In genomic region chr9:73107489-73108069, GRCh38 we compare ENCODE assay signal across 8 cellular contexts. TPM values are rescaled to one million over a fixed set of nuclear protein-coding genes. Genes with fewer than 3 reads are reported as not detected.
DNase-seq lines count a peak whose midpoint lies in the region; ATAC-seq, FAIRE-seq and TF ChIP-seq lines count a peak whose summit lies in the region.
"Not testable (repeated sequence)": the region's sequence is repeated elsewhere in the genome, so short reads cannot be mapped to it uniquely, and the experiment has no call there.

No MANE protein-coding gene starts in this region.

- in situ Hi-C loops in Panc1 (cut with HindIII; ENCODE audit: low pct_unique_long_range_greater_than_20kb, low sequenced_read_pairs), result not testable (repeated sequence)

- H3K9me3 ChIP-seq in Panc1 (ENCODE audit: control insufficient read depth, insufficient read depth, low read depth, low read length), result not testable (repeated sequence)

- intact Hi-C loops in Panc1 (cut with micrococcal nuclease; ENCODE audit: unreplicated experiment), result loop anchor here (2.0 kb wide), 1 partner anchor 73 kb away; no protein-coding TSS in a partner anchor

- H3K4me1 ChIP-seq in Panc1 (ENCODE audit: control insufficient read depth, insufficient read depth, low read length), result not testable (repeated sequence)

- POLR2A ChIA-PET in Panc1 (lab: Charles Lee), result not testable (repeated sequence)

- BruUV-seq in Panc1 (replicated peaks; lab: Mats Ljungman, UMichigan), result not testable (repeated sequence)

- H3K27me3 ChIP-seq in Panc1 (ENCODE audit: control insufficient read depth, insufficient read depth, low read length), result not testable (repeated sequence)

- not testable (repeated sequence) for H3K36me3 ChIP-seq in Panc1 (ENCODE audit: control insufficient read depth, insufficient read depth, low read length)

- CTCF ChIA-PET in Panc1 (lab: Charles Lee), result interaction anchor here (0.5 to 1.0 kb wide), 5 partner anchors 47 to 855 kb away, joined by 3 to 6 read pairs (median 3); no protein-coding TSS in a partner anchor

- peak; percentile 42 for FAIRE-seq in HTR-8/SVneo (lab: Jason Lieb, UNC)

- ATAC-seq in GM21526 (IDR thresholded peaks at IDR 0.05; ENCODE audit: low FRiP score, unreplicated experiment) (peak; percentile 96), Panc1 (peak; percentile 84)

- TF ChIP-seq CTCF in Panc1 (IDR thresholded peaks at IDR 0.05) (peak; percentile 66; the same call in 1 of the 2 replicates), epithelial cell of proximal tubule (conservative IDR thresholded peaks at IDR 0.05; ENCODE audit: low read depth, low read length) (peak; percentile 90)

- DNase-seq in DMS153 treated with DMSO at 0.1 percent for 48 hours (lab: John Stamatoyannopoulos, UW; ENCODE audit: unreplicated experiment), result peak; percentile 1
- peak; percentile 32 for DNase-seq in HTR-8/SVneo (ENCODE audit: insufficient read length, low spot score)
- DNase-seq in Panc1 (ENCODE audit: low read depth, low spot score); epithelial cell of proximal tubule (ENCODE audit: low read depth): not testable (repeated sequence)
- DNase-seq in activated T-cell treated with anti-CD3 and anti-CD28 coated beads for 48 hours (ENCODE audit: low read depth), result peak; percentile 31
- peak; percentile 60 for DNase-seq in mucosa of gallbladder (ENCODE audit: low spot score)
- DNase-seq in stimulated activated CD8-positive, alpha-beta memory T cell treated with anti-CD3 and anti-CD28 coated beads, Interleukin-7, amount 100 ng/mL, for 1 hour (ENCODE audit: low read depth in 2 of 2), result peak; percentile 13 to 51

- H3K27ac ChIP-seq in Panc1 (ENCODE audit: low read length), result not testable (repeated sequence)

- H3K4me3 ChIP-seq in Panc1 (ENCODE audit: low read depth in 2 of 2, low read length in 2 of 2); epithelial cell of proximal tubule (ENCODE audit: low read depth, low read length): not testable (repeated sequence)

RNA-seq across cellular contexts. Expression of gene ANXA1, which starts 44.1 kb away (rescaled TPM):
- 72.0 TPM for total RNA-seq in Panc1 (2021; ENCODE audit: unreplicated experiment)
- 34.8 TPM for polyA plus RNA-seq in Panc1 (2012; ENCODE audit: insufficient read length)
- 309 and 383 TPM in 2 replicates for total RNA-seq in epithelial cell of proximal tubule
- total RNA-seq in mucosa of gallbladder, result 55.5 TPM
